In the genomic region with DNA sequence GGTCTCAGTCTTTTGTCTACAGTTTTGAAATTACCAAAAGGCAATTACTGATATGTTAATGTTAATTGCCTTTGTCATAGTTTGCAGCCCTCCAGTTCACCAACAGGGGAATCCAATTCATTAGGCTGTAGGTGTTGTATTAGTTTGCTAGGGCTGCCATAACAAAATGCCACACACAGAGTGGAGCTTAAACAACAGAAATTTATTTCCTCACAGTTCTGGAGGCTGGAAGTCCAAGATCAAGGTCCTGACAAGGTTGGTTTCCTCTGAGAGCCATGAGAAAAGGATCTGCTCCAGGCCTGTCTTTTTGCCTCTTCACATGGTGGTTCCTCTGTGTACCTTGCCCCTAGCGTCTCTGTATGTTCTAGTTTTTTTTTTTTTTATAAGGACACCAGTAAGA, we compare ENCODE assay signal across 10 cellular contexts. TPM values are rescaled to one million over a fixed set of nuclear protein-coding genes. Genes with fewer than 3 reads are reported as not detected.
DNase-seq lines count a peak whose midpoint lies in the region; ATAC-seq, FAIRE-seq and TF ChIP-seq lines count a peak whose summit lies in the region.
"Had no signal": no experiment of that assay in that cellular context is flagged by ENCODE, and none has a peak within 500 bp of the region (broad histone marks: within the 10 kb centered on the region; RNA-seq: fewer than 3 reads in every experiment).

No MANE protein-coding gene starts in this region.

- no peak for TF ChIP-seq POLR2A in suprapubic skin (IDR thresholded peaks at IDR 0.05)

- in situ Hi-C loops in GM13977 (cut with MboI; ENCODE audit: low pct_unique_long_range_greater_than_20kb, low sequenced_read_pairs, unreplicated experiment), result no loop called here

- no peak for ATAC-seq in activated CD8-positive, alpha-beta memory T cell treated with anti-CD3 and anti-CD28 coated beads, Interleukin-2, amount 10 ng/mL, durations not matched to agents 7 days and 5 days

- no peaks in the 10 kb centered on the region for H3K27me3 ChIP-seq in suprapubic skin

- H3K4me3 ChIP-seq in kidney (ENCODE audit: low read length in 2 of 2), result peak overlapping the region; percentile 92 to 98
- H3K4me3 ChIP-seq in suprapubic skin, result peak overlapping the region; percentile 70

- H3K36me3 ChIP-seq in kidney (ENCODE audit: control insufficient read depth in 1 of 2, insufficient read depth in 2 of 2, low read length in 2 of 2) (peaks cover 11 to 26% of the 10 kb centered on the region in 2 donors), suprapubic skin (peaks cover 43% of the 10 kb centered on the region)

- 89% methylated on average over 1 of the region's 1 CpG for WGBS in suprapubic skin

- TF ChIP-seq CTCF in kidney (IDR thresholded peaks at IDR 0.05; ENCODE audit: borderline replicate concordance, extremely low read depth, insufficient read depth) (no peak), suprapubic skin (IDR thresholded peaks at IDR 0.05) (no peak), GM13977 (IDR thresholded peaks at IDR 0.05; ENCODE audit: extremely low read depth, insufficient read depth, missing control alignments) (no peak)

- H3K9ac ChIP-seq in kidney (ENCODE audit: low read length in 2 of 2), result peak overlapping the region in 1 of 2 donors; percentile 91

- no peaks in the 10 kb centered on the region for H3K9me3 Mint-ChIP-seq in activated CD8-positive, alpha-beta memory T cell treated with anti-CD3 and anti-CD28 coated beads, Interleukin-2, amount 10 ng/mL, durations not matched to agents 7 days and 5 days (ENCODE audit: low read depth)
- no peaks in the 10 kb centered on the region for H3K9me3 Mint-ChIP-seq in activated naive CD8-positive, alpha-beta T cell treated with anti-CD3 and anti-CD28 coated beads for 36 hours

- peaks cover 0 to 6% of the 10 kb centered on the region in 2 donors for H3K9me3 ChIP-seq in kidney (ENCODE audit: control insufficient read depth in 1 of 2, low read length in 2 of 2)
- H3K9me3 ChIP-seq in suprapubic skin, result no peaks in the 10 kb centered on the region

- DNase-seq in activated CD8-positive, alpha-beta memory T cell treated with anti-CD3 and anti-CD28 coated beads, Interleukin-2, amount 10 ng/mL, durations not matched to agents 7 days and 5 days, result no peak
- DNase-seq in activated CD8-positive, alpha-beta memory T cell treated with anti-CD3 and anti-CD28 coated beads, Interleukin-2, amount 50 U/mL, for 48 hours, result no peak
- DNase-seq in activated naive CD8-positive, alpha-beta T cell treated with anti-CD3 and anti-CD28 coated beads for 36 hours, result no peak
- DNase-seq in kidney (no peak), suprapubic skin (ENCODE audit: low spot score in 2 of 2) (no peak), HTR-8/SVneo (ENCODE audit: insufficient read length, low spot score) (no peak), OCI-M1 (lab: John Stamatoyannopoulos, UW) (no peak), GM13977 (ENCODE audit: low spot score) (no peak)
- DNase-seq: NCI-H226 had no signal

- no peaks in the 10 kb centered on the region for H3K27me3 Mint-ChIP-seq in activated CD8-positive, alpha-beta memory T cell treated with anti-CD3 and anti-CD28 coated beads, Interleukin-2, amount 10 ng/mL, durations not matched to agents 7 days and 5 days
- H3K27me3 Mint-ChIP-seq in activated naive CD8-positive, alpha-beta T cell treated with anti-CD3 and anti-CD28 coated beads for 36 hours, result no peaks in the 10 kb centered on the region

- H3K4me1 ChIP-seq in kidney (ENCODE audit: control insufficient read depth in 1 of 2, insufficient read depth in 1 of 2, low read depth in 1 of 2, low read length in 2 of 2), result peaks cover 6 to 16% of the 10 kb centered on the region in 2 donors
- H3K4me1 ChIP-seq in suprapubic skin, result peaks cover 27% of the 10 kb centered on the region

- peaks cover 44% of the 10 kb centered on the region for H3K4me1 Mint-ChIP-seq in activated CD8-positive, alpha-beta memory T cell treated with anti-CD3 and anti-CD28 coated beads, Interleukin-2, amount 10 ng/mL, durations not matched to agents 7 days and 5 days
- H3K4me1 Mint-ChIP-seq in activated naive CD8-positive, alpha-beta T cell treated with anti-CD3 and anti-CD28 coated beads for 36 hours, result peaks cover 48% of the 10 kb centered on the region

- CTCF ChIA-PET in activated CD8-positive, alpha-beta memory T cell treated with anti-CD3 and anti-CD28 coated beads, Interleukin-2, amount 10 ng/mL, durations not matched to agents 7 days and 5 days (lab: Charles Lee), result interaction anchor here (1.0 to 3.3 kb wide), 8 partner anchors 16 to 501 kb away, joined by 3 to 21 read pairs (median 4); a partner anchor contains a TSS

- intact Hi-C loops in kidney (cut with DNase I), result no loop called here

- peak overlapping the region; percentile 94 for H3K4me3 Mint-ChIP-seq in activated CD8-positive, alpha-beta memory T cell treated with anti-CD3 and anti-CD28 coated beads, Interleukin-2, amount 10 ng/mL, durations not matched to agents 7 days and 5 days
- H3K4me3 Mint-ChIP-seq in activated naive CD8-positive, alpha-beta T cell treated with anti-CD3 and anti-CD28 coated beads for 36 hours, result peak overlapping the region; percentile 98

- H3K36me3 Mint-ChIP-seq in activated CD8-positive, alpha-beta memory T cell treated with anti-CD3 and anti-CD28 coated beads, Interleukin-2, amount 10 ng/mL, durations not matched to agents 7 days and 5 days, result peaks cover 55% of the 10 kb centered on the region
- H3K36me3 Mint-ChIP-seq in activated naive CD8-positive, alpha-beta T cell treated with anti-CD3 and anti-CD28 coated beads for 36 hours, result peaks cover 43% of the 10 kb centered on the region

- TF ChIP-seq EP300 in suprapubic skin (IDR thresholded peaks at IDR 0.05), result no peak

- FAIRE-seq in kidney (lab: Jason Lieb, UNC) (no peak), HTR-8/SVneo (lab: Jason Lieb, UNC) (no peak)
- FAIRE-seq: endometrium had no signal

- H3K27ac ChIP-seq in kidney (ENCODE audit: low read depth in 2 of 2, low read length in 2 of 2) (no peak overlapping the region), suprapubic skin (no peak overlapping the region)

- peak overlapping the region; percentile 96 for H3K27ac Mint-ChIP-seq in activated CD8-positive, alpha-beta memory T cell treated with anti-CD3 and anti-CD28 coated beads, Interleukin-2, amount 10 ng/mL, durations not matched to agents 7 days and 5 days
- H3K27ac Mint-ChIP-seq in activated naive CD8-positive, alpha-beta T cell treated with anti-CD3 and anti-CD28 coated beads for 36 hours, result no peak overlapping the region

RNA-seq across cellular contexts. Expression of a gene that starts 1.3 kb away (rescaled TPM):
- 10 to 100 TPM; 67.4 to 67.9 TPM for total RNA-seq in activated CD8-positive, alpha-beta memory T cell treated with anti-CD3 and anti-CD28 coated beads, Interleukin-2, amount 10 ng/mL, durations not matched to agents 7 days and 5 days
- total RNA-seq in activated naive CD8-positive, alpha-beta T cell treated with anti-CD3 and anti-CD28 coated beads for 36 hours, result 10 to 100 TPM; 49.4 to 50.4 TPM
- total RNA-seq in kidney (30.8 TPM), suprapubic skin (10 to 100 TPM in 3 of 4 donors, 1 to 10 TPM in 1; 8.4 to 21.6 (median 14.5) TPM)
- 51.1 TPM for polyA plus RNA-seq in kidney (ENCODE audit: insufficient read depth, low read depth, low replicate concordance)

RNA-seq across cellular contexts. Expression of a gene that starts 17.6 kb away (rescaled TPM):
- total RNA-seq in activated CD8-positive, alpha-beta memory T cell treated with anti-CD3 and anti-CD28 coated beads, Interleukin-2, amount 10 ng/mL, durations not matched to agents 7 days and 5 days, result 10 to 100 TPM; 11.2 to 13.2 TPM
- 10 to 100 TPM; 12.1 to 12.9 TPM for total RNA-seq in activated naive CD8-positive, alpha-beta T cell treated with anti-CD3 and anti-CD28 coated beads for 36 hours
- total RNA-seq in kidney (18.7 TPM), suprapubic skin (10 to 100 TPM in 2 of 4 donors, 1 to 10 TPM in 2; 7.1 to 13.4 (median 10.2) TPM)
- polyA plus RNA-seq in kidney (ENCODE audit: insufficient read depth, low read depth, low replicate concordance), result 7.7 TPM
